In genomic region chr12:95217377-95218163, GRCh38 we compare ENCODE assay signal across 8 cellular contexts. TPM values are rescaled to one million over a fixed set of nuclear protein-coding genes. Genes with fewer than 3 reads are reported as not detected.
A peak's percentile ranks its signal among the peaks of the same experiment; 100 is the strongest.
DNase-seq lines count a peak whose midpoint lies in the region; ATAC-seq, FAIRE-seq and TF ChIP-seq lines count a peak whose summit lies in the region.

Gene FGD6 (minus strand): TSS chr12:95217467. CDS start chr12:95217240, 227 bp downstream.
Gene VEZT (plus strand): TSS chr12:95217807. CDS start chr12:95217851, 44 bp downstream.

- H3K9me3 Mint-ChIP-seq in T-cell, result no peaks in the 10 kb centered on the region

- peak in 1 of 4 donors; percentile 10 for TF ChIP-seq EP300 in upper lobe of left lung (IDR thresholded peaks at IDR 0.05)

- POLR2A ChIA-PET in T-cell (lab: Charles Lee), result interaction anchor here (0.6 to 1.2 kb wide), 2 partner anchors 214 to 319 kb away, joined by 3 read pairs; partner anchors contain the start of gene NDUFA12 (in 1 of the 2)

- TF ChIP-seq POLR2A in GM12892 (IDR thresholded peaks at IDR 0.05; ENCODE audit: low read depth, low read length), result peak; percentile 68; the same call in 1 of the 2 replicates
- peak; percentile 32 to 89 (median 52) for TF ChIP-seq POLR2A in upper lobe of left lung (IDR thresholded peaks at IDR 0.05)

- H3K9me3 ChIP-seq in heart right ventricle, result no peaks in the 10 kb centered on the region
- H3K9me3 ChIP-seq in upper lobe of left lung, result no peaks in the 10 kb centered on the region

- H3K36me3 ChIP-seq in heart right ventricle (no peaks in the 10 kb centered on the region), upper lobe of left lung (no peaks in the 10 kb centered on the region)

- DNase-seq in GM12892 (ENCODE audit: insufficient read length), result peak; percentile 85
- DNase-seq in NCI-H1436 treated with DMSO at 0.1 percent for 48 hours (lab: John Stamatoyannopoulos, UW), result peak; percentile 97
- peak; percentile 94 to 99 (median 98) for DNase-seq in T-cell
- peak; percentile 97 for DNase-seq in amniotic stem cell (lab: John Stamatoyannopoulos, UW)
- DNase-seq in heart right ventricle, result peak; percentile 98 to 99
- DNase-seq in posterior cingulate gyrus, result peak; percentile 97 to 100 (median 98)
- DNase-seq in upper lobe of left lung, result peak; percentile 97 to 99

- H3K27ac Mint-ChIP-seq in T-cell, result peak within 1 kb of the TSS; percentile 96 to 99

- intact Hi-C loops in heart right ventricle (cut with DNase I) (loop anchor here in 9 of 10 donors (1.0 to 10.0 kb wide), 11 partner anchors 45 to 317 kb away; partner anchors contain the start of gene NR2C1 (in 1 of the 9)), posterior cingulate gyrus (cut with DNase I) (loop anchor here (1.0 to 5.0 kb wide), 4 partner anchors 100 to 257 kb away; partner anchors contain the start of genes METAP2 and NR2C1)

- peak; percentile 90 for ATAC-seq in HG02852 (IDR thresholded peaks at IDR 0.05; ENCODE audit: unreplicated experiment)
- ATAC-seq in T-cell (replicated peaks in 1 of 4), result peak; percentile 90 to 95 (median 93)
- ATAC-seq in heart right ventricle, result peak; percentile 95 to 97 (median 97)
- ATAC-seq in upper lobe of left lung (ENCODE audit: low FRiP score in 2 of 2), result peak; percentile 98 to 99

- peak within 1 kb of the TSS; percentile 88 to 100 (median 98) for H3K4me3 Mint-ChIP-seq in T-cell

- peak; percentile 99 for FAIRE-seq in GM12892 (lab: Jason Lieb, UNC)

- CTCF ChIA-PET in T-cell (lab: Charles Lee), result interaction anchor here in 1 of 2 donors (0.6 to 2.7 kb wide), 7 partner anchors 29 to 320 kb away, joined by 3 to 9 read pairs (median 4); partner anchors contain the start of genes METAP2 and NR2C1

- H3K27me3 ChIP-seq in heart right ventricle (no peaks in the 10 kb centered on the region), upper lobe of left lung (no peaks in the 10 kb centered on the region)

- no peaks in the 10 kb centered on the region for H3K36me3 Mint-ChIP-seq in T-cell

- H3K27ac ChIP-seq in heart right ventricle (peak within 1 kb of the TSS; percentile 92 to 98 (median 96)), upper lobe of left lung (peak within 1 kb of the TSS; percentile 89 to 97 (median 94))

- H3K27me3 Mint-ChIP-seq in T-cell, result no peaks in the 10 kb centered on the region

- TF ChIP-seq CTCF in heart right ventricle (IDR thresholded peaks at IDR 0.05) (peak in 8 of 9 donors; percentile 57 to 86 (median 74)), upper lobe of left lung (IDR thresholded peaks at IDR 0.05) (peak; percentile 57 to 92 (median 86))

- H3K4me1 Mint-ChIP-seq in T-cell, result peaks cover 38 to 42% (median 42%) of the 10 kb centered on the region in 3 donors

- WGBS in heart right ventricle, 2 donors, result 0 to 1% methylated on average over 75 to 76 of the region's 76 CpGs
- 0% methylated on average over 35 to 42 of the region's 76 CpGs for WGBS in upper lobe of left lung, 2 donors

- peak within 1 kb of the TSS; percentile 72 to 92 (median 86) for H3K4me3 ChIP-seq in heart right ventricle
- H3K4me3 ChIP-seq in upper lobe of left lung, result peak within 1 kb of the TSS; percentile 72 to 81 (median 73)

- H3K4me1 ChIP-seq in heart right ventricle (peaks cover 0 to 72% (median 39%) of the 10 kb centered on the region in 9 donors), upper lobe of left lung (peaks cover 4 to 35% (median 10%) of the 10 kb centered on the region in 4 donors)

RNA-seq across cellular contexts. Expression of gene FGD6, which starts in this region (rescaled TPM):
- 6.3 TPM for polyA plus RNA-seq in GM12892 (2012; ENCODE audit: missing spikeins)
- total RNA-seq in T-cell (1 to 10 TPM in 2 of 5 donors, under 1 TPM in 3; 0.55 to 1.9 (median 0.70) TPM), heart right ventricle (10 to 100 TPM; 15.6 to 33.4 (median 22.6) TPM), upper lobe of left lung (10 to 100 TPM; 14.7 to 36.1 (median 20.2) TPM)
- polyA plus RNA-seq in heart right ventricle, result 1 to 10 TPM; 1.2 to 2.8 TPM

RNA-seq across cellular contexts. Expression of gene VEZT, which starts in this region (rescaled TPM):
- 58.4 TPM for polyA plus RNA-seq in GM12892 (2012; ENCODE audit: missing spikeins)
- 10 to 100 TPM; 27.0 to 48.9 (median 36.8) TPM for total RNA-seq in T-cell
- total RNA-seq in heart right ventricle, result 10 to 100 TPM; 56.0 to 92.5 (median 75.0) TPM
- 10 to 100 TPM; 17.1 to 23.6 TPM for polyA plus RNA-seq in heart right ventricle
- total RNA-seq in upper lobe of left lung, result 100 to 1,000 TPM in 1 of 6 donors, 10 to 100 TPM in 5; 29.6 to 119 (median 69.5) TPM

Comparison
In these comparisons a context has a peak if more than half of its experiments do, and no peak if none do; other contexts are left out.
1. Peak in every context shown above with its lines: DNase-seq, ATAC-seq, H3K4me3 ChIP-seq and H3K27ac ChIP-seq.
2. RNA of gene FGD6 (total RNA-seq): 15.6 to 33.4 TPM in heart right ventricle and 14.7 to 36.1 TPM in upper lobe of left lung; 0.55 to 1.9 TPM in T-cell; every median in the first group is over 4 times any median in the second.